In the genomic region with DNA sequence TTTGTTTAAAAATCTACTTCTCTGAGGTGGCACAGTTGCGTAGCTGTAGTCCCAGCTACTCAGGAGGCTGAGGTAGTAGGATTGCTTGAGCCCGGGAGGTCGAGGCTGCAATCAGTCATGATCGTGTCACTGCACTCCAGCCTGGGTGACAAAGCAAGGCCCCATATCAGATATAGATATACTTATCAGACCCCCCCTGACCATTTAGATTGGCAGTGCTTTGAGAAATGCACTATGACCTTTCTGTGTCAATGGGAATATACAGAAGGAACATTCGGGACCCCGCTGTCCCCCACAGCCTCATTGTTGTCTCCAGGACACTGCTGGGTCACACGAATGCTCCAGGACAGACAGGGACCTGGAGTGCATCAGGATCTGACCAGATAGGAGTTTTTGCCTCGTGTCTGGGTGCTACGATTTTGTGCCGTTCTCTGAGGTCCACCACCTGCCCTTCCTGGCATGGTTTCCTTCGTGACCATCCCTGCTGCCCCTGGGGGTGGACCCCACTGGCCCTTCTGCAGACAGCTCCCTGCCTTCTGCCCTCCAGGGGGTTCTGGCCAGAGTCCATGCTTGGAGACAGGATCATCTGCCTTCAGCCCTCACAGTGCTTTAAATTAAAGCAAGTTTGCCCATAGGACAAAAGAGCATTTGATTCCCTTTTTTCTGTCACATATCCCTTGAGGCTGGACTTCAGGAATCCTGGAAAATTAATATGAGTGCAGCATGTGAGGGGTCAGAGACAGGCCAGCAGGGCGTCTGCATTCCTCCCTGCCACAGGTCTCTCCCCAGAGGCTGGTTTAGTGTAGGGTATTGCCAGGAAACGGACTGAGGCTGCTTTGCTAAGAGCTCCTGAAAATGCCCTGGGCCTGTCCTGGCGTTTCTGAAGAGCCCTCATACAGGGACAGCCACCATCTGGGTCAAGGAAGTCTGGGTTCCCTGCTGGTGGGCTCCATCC, we compare ENCODE assay signal across 12 cellular contexts. TPM values are rescaled to one million over a fixed set of nuclear protein-coding genes. Genes with fewer than 3 reads are reported as not detected.
DNase-seq lines count a peak whose midpoint lies in the region; ATAC-seq and TF ChIP-seq lines count a peak whose summit lies in the region.
"Had no signal": no experiment of that assay in that cellular context is flagged by ENCODE, and none has a peak within 500 bp of the region (broad histone marks: within the 10 kb centered on the region; RNA-seq: fewer than 3 reads in every experiment).

No MANE protein-coding gene starts in this region.

- H3K9me2 ChIP-seq in PC-9 (ENCODE audit: insufficient read depth) = no peaks in the 10 kb centered on the region

- H3K4me1 Mint-ChIP-seq in endodermal cell (peaks cover 30% of the 10 kb centered on the region), osteocyte (ENCODE audit: unreplicated experiment) (peaks cover 40% of the 10 kb centered on the region)

- H3K36me3 ChIP-seq in PC-9 (ENCODE audit: low read depth) = peaks cover 36% of the 10 kb centered on the region
- peaks cover 31% of the 10 kb centered on the region for H3K36me3 ChIP-seq in endodermal cell (ENCODE audit: control insufficient read depth, insufficient read depth, low read length)
- H3K36me3 ChIP-seq: MG63 had no signal

- DNase-seq in DMS79 treated with DMSO at 0.1 percent for 48 hours (lab: John Stamatoyannopoulos, UW) (peak; percentile 2), DMS79 (lab: John Stamatoyannopoulos, UW) (no peak), PC-9 (no peak), endodermal cell (peak; percentile 64), osteocyte (ENCODE audit: extremely low spot score, unreplicated experiment) (no peak), erythroblast (lab: John Stamatoyannopoulos, UW) (no peak)
- DNase-seq: DND-41; effector CD4-positive, alpha-beta T cell; MG63 had no signal

- H3K9me3 ChIP-seq in PC-9 (ENCODE audit: insufficient read depth, low read depth) (no peaks in the 10 kb centered on the region), endodermal cell (ENCODE audit: control insufficient read depth, low read length) (no peaks in the 10 kb centered on the region)
- H3K9me3 ChIP-seq: MG63 had no signal

- BruUV-seq in PC-9 (replicated peaks; lab: Mats Ljungman, UMichigan) = TSS peak; percentile 2

- no peak overlapping the region for H2AFZ ChIP-seq in PC-9

- H3K4me3 Mint-ChIP-seq in endodermal cell = no peak overlapping the region
- no peak overlapping the region for H3K4me3 Mint-ChIP-seq in osteocyte (ENCODE audit: unreplicated experiment)

- H3K27me3 Mint-ChIP-seq in endodermal cell (ENCODE audit: insufficient read depth) = no peaks in the 10 kb centered on the region
- H3K27me3 Mint-ChIP-seq in osteocyte (ENCODE audit: unreplicated experiment) = no peaks in the 10 kb centered on the region

- peak overlapping the region; percentile 26 for H3K9ac ChIP-seq in endodermal cell (ENCODE audit: extremely low read depth, low read length, poor library complexity, severe bottlenecking)

- peaks cover 9% of the 10 kb centered on the region for H3K4me1 ChIP-seq in PC-9 (replicated peaks; ENCODE audit: insufficient read depth)
- H3K4me1 ChIP-seq in endodermal cell (ENCODE audit: control insufficient read depth, insufficient read depth, low read length) = peaks cover 20% of the 10 kb centered on the region

- TF ChIP-seq CTCF in PC-9 (conservative IDR thresholded peaks at IDR 0.05) (no peak), endodermal cell (conservative IDR thresholded peaks at IDR 0.05) (no peak), osteocyte (IDR thresholded peaks at IDR 0.05) (no peak)

- TF ChIP-seq POLR2A in GM18505 (IDR thresholded peaks at IDR 0.05; ENCODE audit: borderline replicate concordance, extremely low read depth, insufficient read depth, insufficient read length) = no peak
- no peak for TF ChIP-seq POLR2A in erythroblast (IDR thresholded peaks at IDR 0.05; ENCODE audit: low read length)

- POLR2A ChIA-PET in PC-9 (lab: Charles Lee; ENCODE audit: unreplicated experiment) = interaction anchor here (0.6 kb wide), 1 partner anchor 17 kb away, joined by 13 read pairs; no protein-coding TSS in a partner anchor

- WGBS in endodermal cell (ENCODE audit: insufficient coverage in 1 of 2, insufficient read length in 1 of 2), 2 experiments = 69 to 84% methylated on average over 12 to 14 of the region's 14 CpGs

- H3K4me3 ChIP-seq in PC-9 (no peak overlapping the region), endodermal cell (ENCODE audit: low read length) (peak overlapping the region; percentile 48)
- H3K4me3 ChIP-seq: MG63 had no signal

- no peaks in the 10 kb centered on the region for H3K9me3 Mint-ChIP-seq in endodermal cell
- H3K9me3 Mint-ChIP-seq in osteocyte (ENCODE audit: unreplicated experiment) = no peaks in the 10 kb centered on the region

- peaks cover 79% of the 10 kb centered on the region for H3F3A ChIP-seq in PC-9 (ENCODE audit: insufficient read depth, low read depth)

- H3K27ac Mint-ChIP-seq in endodermal cell = peak overlapping the region; percentile 81
- H3K27ac Mint-ChIP-seq in osteocyte (ENCODE audit: unreplicated experiment) = peak overlapping the region; percentile 44

- H3K27me3 ChIP-seq in PC-9 (ENCODE audit: insufficient read depth, low read depth) = no peaks in the 10 kb centered on the region
- H3K27me3 ChIP-seq in endodermal cell (ENCODE audit: control insufficient read depth, insufficient read depth, low read length, poor library complexity, severe bottlenecking) = no peaks in the 10 kb centered on the region
- H3K27me3 ChIP-seq: MG63 had no signal

- no peak for ATAC-seq in GM18505 (IDR thresholded peaks at IDR 0.05; ENCODE audit: unreplicated experiment)
- ATAC-seq in HG02763 (IDR thresholded peaks at IDR 0.05; ENCODE audit: unreplicated experiment) = no peak

- CTCF ChIA-PET in PC-9 (lab: Charles Lee) = no interaction called here

- intact Hi-C loops in PC-9 (cut with micrococcal nuclease; ENCODE audit: unreplicated experiment) = no loop called here

- peaks cover 21% of the 10 kb centered on the region for H4K20me1 ChIP-seq in PC-9 (ENCODE audit: insufficient read depth)

- H3K36me3 Mint-ChIP-seq in endodermal cell (ENCODE audit: low read depth) (peaks cover 30% of the 10 kb centered on the region), osteocyte (ENCODE audit: unreplicated experiment) (peaks cover 31% of the 10 kb centered on the region)

- H3K79me2 ChIP-seq in PC-9 (ENCODE audit: low read depth) = no peaks in the 10 kb centered on the region

- no peak overlapping the region for H3K4me2 ChIP-seq in PC-9

- no peak overlapping the region for H3K27ac ChIP-seq in PC-9
- no peak overlapping the region for H3K27ac ChIP-seq in endodermal cell (ENCODE audit: low read depth, low read length)
- H3K27ac ChIP-seq: 22Rv1 had no signal

RNA-seq across cellular contexts. Expression of a gene that starts 19.3 kb away (rescaled TPM):
- 4.1 and 5.0 TPM in 2 replicates for total RNA-seq in PC-9 (2021)
- 1 to 10 TPM in 1 of 2 donors, under 1 TPM in 1; 0.42 to 1.5 TPM for total RNA-seq in endodermal cell
- polyA plus RNA-seq in endodermal cell (2013, experiment 1 of 2) = 1.6 TPM
- polyA plus RNA-seq in endodermal cell (2013, experiment 2 of 2) = 1.5 TPM
- total RNA-seq in osteocyte = 0.81 and 1.3 TPM in 2 replicates

RNA-seq across cellular contexts. Expression of a gene that starts 50.1 kb away (rescaled TPM):
- 38.5 and 38.8 TPM in 2 replicates for total RNA-seq in PC-9 (2021)
- total RNA-seq in endodermal cell = 10 to 100 TPM; 41.8 to 47.2 TPM
- polyA plus RNA-seq in endodermal cell (2013, experiment 1 of 2) = 22.6 TPM
- polyA plus RNA-seq in endodermal cell (2013, experiment 2 of 2) = 19.6 TPM
- total RNA-seq in osteocyte = 91.1 and 97.1 TPM in 2 replicates

Comparison
In these comparisons a context has a peak if more than half of its experiments do, and no peak if none do; other contexts are left out.
1. DNase-seq: peak in DMS79 treated with DMSO at 0.1 percent for 48 hours (single experiment) and endodermal cell (single experiment); none in DMS79 (single experiment), PC-9 (0 of 2), osteocyte (single experiment) and erythroblast (0 of 2).